Comparison of ENCODE assay signal across 9 cellular contexts in the genomic region with DNA sequence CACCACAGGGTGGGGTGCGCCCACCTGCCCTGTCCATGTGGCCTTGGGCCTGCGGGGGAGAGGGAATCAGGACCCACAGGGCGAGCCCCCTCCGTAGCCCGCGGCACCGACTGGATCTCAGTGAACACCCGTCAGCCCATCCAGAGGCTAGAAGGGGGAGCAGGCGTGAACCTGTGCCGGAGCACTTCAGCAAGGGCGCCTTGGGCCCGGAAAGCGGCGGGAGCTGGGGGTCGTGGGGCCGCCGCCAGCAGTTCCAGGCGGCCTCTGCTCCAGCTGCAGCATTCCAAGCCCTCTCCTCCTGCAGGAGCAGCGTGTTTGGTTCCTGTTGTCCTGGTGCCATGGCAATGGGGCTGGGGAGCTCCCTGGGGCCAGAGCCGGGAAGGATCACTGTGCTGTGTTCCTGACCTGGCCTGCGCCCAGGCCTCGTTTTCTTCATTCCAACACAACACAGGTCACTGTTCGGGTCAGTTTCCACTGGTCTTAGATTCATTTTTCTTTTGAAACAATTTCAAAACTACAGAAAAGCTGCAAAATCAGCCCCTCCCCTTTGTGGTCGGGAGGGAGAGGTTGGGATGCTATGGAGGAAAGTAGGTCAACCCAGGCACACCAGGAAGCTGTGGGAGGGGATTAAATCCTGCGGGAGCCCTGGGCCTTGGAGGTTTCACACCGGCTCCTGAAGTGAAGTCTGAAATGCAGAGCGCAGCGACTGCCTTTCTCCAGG. TPM values are rescaled to one million over a fixed set of nuclear protein-coding genes. Genes with fewer than 3 reads are reported as not detected.
DNase-seq lines count a peak whose midpoint lies in the region; ATAC-seq and TF ChIP-seq lines count a peak whose summit lies in the region.
"Had no signal": no experiment of that assay in that cellular context is flagged by ENCODE, and none has a peak within 500 bp of the region (broad histone marks: within the 10 kb centered on the region; RNA-seq: fewer than 3 reads in every experiment).

No MANE protein-coding gene starts in this region.

- peaks cover 32% of the 10 kb centered on the region for H3K36me3 Mint-ChIP-seq in activated CD4-positive, alpha-beta T cell treated with anti-CD3 and anti-CD28 coated beads, Interleukin-2, amount 10 ng/mL, durations not matched to agents 24 days and 14 days (ENCODE audit: low read depth)

- H3K27ac ChIP-seq in body of pancreas (peak overlapping the region in 2 of 4 donors; percentile 5 to 48), right atrium auricular region (peak overlapping the region; percentile 70 to 91), rectal smooth muscle tissue (ENCODE audit: low read depth, low read length) (peak overlapping the region; percentile 79)

- H3K36me3 ChIP-seq in body of pancreas (replicated peaks in 1 of 2; ENCODE audit: insufficient read depth in 1 of 2, low read depth in 2 of 2) (peaks cover 0 to 6% of the 10 kb centered on the region in 2 donors), right atrium auricular region (no peaks in the 10 kb centered on the region), rectal smooth muscle tissue (ENCODE audit: control insufficient read depth, insufficient read depth, low read length) (peaks cover 8% of the 10 kb centered on the region)

- no peak overlapping the region for H3K27ac Mint-ChIP-seq in activated CD4-positive, alpha-beta T cell treated with anti-CD3 and anti-CD28 coated beads, Interleukin-2, amount 10 ng/mL, durations not matched to agents 24 days and 14 days

- H3K4me1 ChIP-seq in body of pancreas (no peaks in the 10 kb centered on the region), right atrium auricular region (peaks cover 0 to 68% of the 10 kb centered on the region in 2 donors), rectal smooth muscle tissue (ENCODE audit: control insufficient read depth, insufficient read depth, low read length) (peaks cover 43% of the 10 kb centered on the region)

- H3K27me3 Mint-ChIP-seq in activated CD4-positive, alpha-beta T cell treated with anti-CD3 and anti-CD28 coated beads, Interleukin-2, amount 10 ng/mL, durations not matched to agents 24 days and 14 days = no peaks in the 10 kb centered on the region

- intact Hi-C loops in body of pancreas (cut with DNase I) = no loop called here
- intact Hi-C loops in activated CD4-positive, alpha-beta T cell treated with anti-CD3 and anti-CD28 coated beads, Interleukin-2, amount 10 ng/mL, durations not matched to agents 24 days and 14 days (cut with micrococcal nuclease) = no loop called here

- no peak overlapping the region for H3K4me3 Mint-ChIP-seq in activated CD4-positive, alpha-beta T cell treated with anti-CD3 and anti-CD28 coated beads, Interleukin-2, amount 10 ng/mL, durations not matched to agents 24 days and 14 days

- DNase-seq in EH (ENCODE audit: low read depth) (peak; percentile 68), body of pancreas (peak; percentile 42 to 69 (median 56)), right atrium auricular region (ENCODE audit: low spot score) (peak; percentile 90), NCI-H748 (lab: John Stamatoyannopoulos, UW; ENCODE audit: unreplicated experiment) (no peak), NCI-H2029 treated with DMSO at 0.1 percent for 48 hours (lab: John Stamatoyannopoulos, UW) (no peak)
- DNase-seq in activated CD4-positive, alpha-beta T cell treated with anti-CD3 and anti-CD28 coated beads, Interleukin-2, amount 10 ng/mL, durations not matched to agents 24 days and 14 days = no peak
- DNase-seq: DMS 273 treated with DMSO at 0.1 percent for 48 hours had no signal

- H3K9ac ChIP-seq in rectal smooth muscle tissue (ENCODE audit: low read length) = no peak overlapping the region

- no peaks in the 10 kb centered on the region for H3K4me1 Mint-ChIP-seq in activated CD4-positive, alpha-beta T cell treated with anti-CD3 and anti-CD28 coated beads, Interleukin-2, amount 10 ng/mL, durations not matched to agents 24 days and 14 days

- H3K9me3 Mint-ChIP-seq in activated CD4-positive, alpha-beta T cell treated with anti-CD3 and anti-CD28 coated beads, Interleukin-2, amount 10 ng/mL, durations not matched to agents 24 days and 14 days = no peaks in the 10 kb centered on the region

- no peaks in the 10 kb centered on the region for H3K9me3 ChIP-seq in body of pancreas
- no peaks in the 10 kb centered on the region for H3K9me3 ChIP-seq in right atrium auricular region

- H3K27me3 ChIP-seq in body of pancreas = no peaks in the 10 kb centered on the region
- no peaks in the 10 kb centered on the region for H3K27me3 ChIP-seq in right atrium auricular region
- H3K27me3 ChIP-seq in rectal smooth muscle tissue (ENCODE audit: control insufficient read depth, insufficient read depth, low read length) = no peaks in the 10 kb centered on the region

- no peak for TF ChIP-seq POLR2A in body of pancreas (IDR thresholded peaks at IDR 0.05)

- ATAC-seq in body of pancreas = peak; percentile 71
- ATAC-seq in HG02852 (IDR thresholded peaks at IDR 0.05; ENCODE audit: unreplicated experiment) = no peak

- TF ChIP-seq CTCF in body of pancreas (IDR thresholded peaks at IDR 0.05) (no peak), right atrium auricular region (IDR thresholded peaks at IDR 0.05) (no peak)

- H3K4me3 ChIP-seq in body of pancreas (no peak overlapping the region), right atrium auricular region (peak overlapping the region in 1 of 2 donors; percentile 35), rectal smooth muscle tissue (ENCODE audit: low read length) (peak overlapping the region; percentile 32)

- 74 to 76% methylated on average over 27 to 28 of the region's 28 CpGs for WGBS in body of pancreas, 2 donors

RNA-seq across cellular contexts. Expression of gene SLX9, which starts 18.8 kb away (rescaled TPM):
- total RNA-seq in body of pancreas = 1 to 10 TPM; 5.6 to 9.3 TPM
- 10 to 100 TPM; 15.9 to 18.8 TPM for total RNA-seq in right atrium auricular region
- 74.6 and 80.8 TPM in 2 replicates for total RNA-seq in activated CD4-positive, alpha-beta T cell treated with anti-CD3 and anti-CD28 coated beads, Interleukin-2, amount 10 ng/mL, durations not matched to agents 24 days and 14 days

RNA-seq across cellular contexts. Expression of gene ITGB2, which starts 37.9 kb away (rescaled TPM):
- total RNA-seq in body of pancreas (10 to 100 TPM; 17.8 to 23.3 TPM), right atrium auricular region (10 to 100 TPM; 16.7 to 63.6 TPM)
- total RNA-seq in activated CD4-positive, alpha-beta T cell treated with anti-CD3 and anti-CD28 coated beads, Interleukin-2, amount 10 ng/mL, durations not matched to agents 24 days and 14 days = 265 and 266 TPM in 2 replicates

Comparison
In these comparisons a context has a peak if more than half of its experiments do, and no peak if none do; other contexts are left out.
1. DNase-seq: peak in EH (single experiment), body of pancreas (4 of 4) and right atrium auricular region (single experiment); none in NCI-H748 (single experiment), NCI-H2029 treated with DMSO at 0.1 percent for 48 hours (single experiment) and activated CD4-positive, alpha-beta T cell treated with anti-CD3 and anti-CD28 coated beads, Interleukin-2, amount 10 ng/mL, durations not matched to agents 24 days and 14 days (single experiment).